18 cellular contexts compared by ENCODE assay signal in genomic region chr1:55088413-55088812, GRCh38. TPM values are rescaled to one million over a fixed set of nuclear protein-coding genes. Genes with fewer than 3 reads are reported as not detected.
DNase-seq lines count a peak whose midpoint lies in the region; ATAC-seq lines count a peak whose summit lies in the region.
"Had no signal": no experiment of that assay in that cellular context is flagged by ENCODE, and none has a peak within 500 bp of the region (broad histone marks: within the 10 kb centered on the region; RNA-seq: fewer than 3 reads in every experiment).

No MANE protein-coding gene starts in this region.

- H3K4me3 Mint-ChIP-seq in activated CD4-positive, alpha-beta T cell treated with anti-CD3 and anti-CD28 coated beads, Interleukin-2, amount 10 ng/mL, durations not matched to agents 7 days and 5 days = no peak overlapping the region
- H3K4me3 Mint-ChIP-seq in activated naive CD8-positive, alpha-beta T cell treated with anti-CD3 and anti-CD28 coated beads, Interleukin-2, amount 50 U/mL, for 24 hours = no peak overlapping the region
- no peak overlapping the region for H3K4me3 Mint-ChIP-seq in stimulated activated effector memory CD8-positive, alpha-beta T cell treated with anti-CD3 and anti-CD28 coated beads, Interleukin-12 subunit alpha, Interleukin-12 subunit beta, amount 100 ng/mL, for 72 hours
- H3K4me3 Mint-ChIP-seq: dendritic cell treated with granulocyte-macrophage colony-stimulating factor and Interleukin-4, amounts not matched to agents 40 ng/mL and 50 ng/mL, for 4 days had no signal

- peak overlapping the region; percentile 11 for H3K27ac Mint-ChIP-seq in activated CD4-positive, alpha-beta T cell treated with anti-CD3 and anti-CD28 coated beads, Interleukin-2, amount 10 ng/mL, durations not matched to agents 7 days and 5 days
- H3K27ac Mint-ChIP-seq in activated naive CD8-positive, alpha-beta T cell treated with anti-CD3 and anti-CD28 coated beads, Interleukin-2, amount 50 U/mL, for 24 hours = peak overlapping the region; percentile 52
- H3K27ac Mint-ChIP-seq in stimulated activated effector memory CD8-positive, alpha-beta T cell treated with anti-CD3 and anti-CD28 coated beads, Interleukin-12 subunit alpha, Interleukin-12 subunit beta, amount 100 ng/mL, for 72 hours = peak overlapping the region; percentile 37
- H3K27ac Mint-ChIP-seq: dendritic cell treated with granulocyte-macrophage colony-stimulating factor and Interleukin-4, amounts not matched to agents 40 ng/mL and 50 ng/mL, for 4 days had no signal

- peak; percentile 12 for DNase-seq in activated CD4-positive, alpha-beta T cell treated with anti-CD3 and anti-CD28 coated beads, Interleukin-2, amount 10 ng/mL, durations not matched to agents 7 days and 5 days
- DNase-seq in activated CD4-positive, alpha-beta T cell treated with anti-CD3 and anti-CD28 coated beads, Interleukin-2, amount 50 U/mL, for 4 hours = no peak
- peak; percentile 28 to 61 for DNase-seq in Kasumi-1 (lab: John Stamatoyannopoulos, UW)
- no peak for DNase-seq in activated naive CD8-positive, alpha-beta T cell treated with anti-CD3 and anti-CD28 coated beads, Interleukin-2, amount 50 U/mL, for 24 hours
- no peak for DNase-seq in stimulated activated effector memory CD8-positive, alpha-beta T cell treated with anti-CD3 and anti-CD28 coated beads, Interleukin-12 subunit alpha, Interleukin-12 subunit beta, amount 100 ng/mL, for 72 hours (ENCODE audit: low spot score in 2 of 2)
- no peak for DNase-seq in RPMI8226
- DNase-seq: activated T-cell treated with anti-CD3 and anti-CD28 coated beads, Interleukin-2, amount 50 U/mL, for 48 hours; Caco-2; esophagus squamous epithelium; heart left ventricle; NCI-H774; occipital lobe; sigmoid colon; stimulated activated CD4-positive, alpha-beta T cell treated with anti-CD3 and anti-CD28 coated beads, Interleukin-4, amount 100 ng/mL, for 1 hour had no signal

- peaks cover 19% of the 10 kb centered on the region for H3K4me1 Mint-ChIP-seq in activated CD4-positive, alpha-beta T cell treated with anti-CD3 and anti-CD28 coated beads, Interleukin-2, amount 10 ng/mL, durations not matched to agents 7 days and 5 days
- H3K4me1 Mint-ChIP-seq in activated naive CD8-positive, alpha-beta T cell treated with anti-CD3 and anti-CD28 coated beads, Interleukin-2, amount 50 U/mL, for 24 hours = peaks cover 13% of the 10 kb centered on the region
- peaks cover 9% of the 10 kb centered on the region for H3K4me1 Mint-ChIP-seq in stimulated activated effector memory CD8-positive, alpha-beta T cell treated with anti-CD3 and anti-CD28 coated beads, Interleukin-12 subunit alpha, Interleukin-12 subunit beta, amount 100 ng/mL, for 72 hours

- POLR2A ChIA-PET in activated CD4-positive, alpha-beta T cell treated with anti-CD3 and anti-CD28 coated beads, Interleukin-2, amount 10 ng/mL, durations not matched to agents 7 days and 5 days (lab: Charles Lee) = no interaction called here

- H3K27me3 Mint-ChIP-seq in activated CD4-positive, alpha-beta T cell treated with anti-CD3 and anti-CD28 coated beads, Interleukin-2, amount 10 ng/mL, durations not matched to agents 7 days and 5 days = no peaks in the 10 kb centered on the region
- no peaks in the 10 kb centered on the region for H3K27me3 Mint-ChIP-seq in activated naive CD8-positive, alpha-beta T cell treated with anti-CD3 and anti-CD28 coated beads, Interleukin-2, amount 50 U/mL, for 24 hours
- H3K27me3 Mint-ChIP-seq: dendritic cell treated with granulocyte-macrophage colony-stimulating factor and Interleukin-4, amounts not matched to agents 40 ng/mL and 50 ng/mL, for 4 days had no signal

- CTCF ChIA-PET in activated CD4-positive, alpha-beta T cell treated with anti-CD3 and anti-CD28 coated beads, Interleukin-2, amount 10 ng/mL, durations not matched to agents 7 days and 5 days (lab: Charles Lee) = interaction anchor here (1.4 kb wide), 1 partner anchor 11 kb away, joined by 4 read pairs; no protein-coding TSS in a partner anchor

- ATAC-seq in activated naive CD8-positive, alpha-beta T cell treated with anti-CD3 and anti-CD28 coated beads, Interleukin-2, amount 50 U/mL, for 24 hours = peak; percentile 83
- no peak for ATAC-seq in stimulated activated effector memory CD8-positive, alpha-beta T cell treated with anti-CD3 and anti-CD28 coated beads, Interleukin-12 subunit alpha, Interleukin-12 subunit beta, amount 100 ng/mL, for 72 hours
- no peak for ATAC-seq in HG02970 (IDR thresholded peaks at IDR 0.05; ENCODE audit: low FRiP score, unreplicated experiment)
- no peak for ATAC-seq in HG03135 (IDR thresholded peaks at IDR 0.05; ENCODE audit: unreplicated experiment)
- ATAC-seq: HCT116, heart left ventricle had no signal

- H3K36me3 Mint-ChIP-seq in activated CD4-positive, alpha-beta T cell treated with anti-CD3 and anti-CD28 coated beads, Interleukin-2, amount 10 ng/mL, durations not matched to agents 7 days and 5 days (ENCODE audit: low read depth) = peaks cover 54% of the 10 kb centered on the region
- H3K36me3 Mint-ChIP-seq in activated naive CD8-positive, alpha-beta T cell treated with anti-CD3 and anti-CD28 coated beads, Interleukin-2, amount 50 U/mL, for 24 hours (ENCODE audit: low read depth) = peaks cover 62% of the 10 kb centered on the region
- peaks cover 96% of the 10 kb centered on the region for H3K36me3 Mint-ChIP-seq in stimulated activated effector memory CD8-positive, alpha-beta T cell treated with anti-CD3 and anti-CD28 coated beads, Interleukin-12 subunit alpha, Interleukin-12 subunit beta, amount 100 ng/mL, for 72 hours

- H3K9me3 Mint-ChIP-seq in activated CD4-positive, alpha-beta T cell treated with anti-CD3 and anti-CD28 coated beads, Interleukin-2, amount 10 ng/mL, durations not matched to agents 7 days and 5 days = no peaks in the 10 kb centered on the region
- no peaks in the 10 kb centered on the region for H3K9me3 Mint-ChIP-seq in activated naive CD8-positive, alpha-beta T cell treated with anti-CD3 and anti-CD28 coated beads, Interleukin-2, amount 50 U/mL, for 24 hours
- no peaks in the 10 kb centered on the region for H3K9me3 Mint-ChIP-seq in stimulated activated effector memory CD8-positive, alpha-beta T cell treated with anti-CD3 and anti-CD28 coated beads, Interleukin-12 subunit alpha, Interleukin-12 subunit beta, amount 100 ng/mL, for 72 hours
- H3K9me3 Mint-ChIP-seq: dendritic cell treated with granulocyte-macrophage colony-stimulating factor and Interleukin-4, amounts not matched to agents 40 ng/mL and 50 ng/mL, for 4 days had no signal

RNA-seq across cellular contexts. Expression of gene PCSK9, which starts 49.1 kb away (rescaled TPM):
- total RNA-seq in activated CD4-positive, alpha-beta T cell treated with anti-CD3 and anti-CD28 coated beads, Interleukin-2, amount 10 ng/mL, durations not matched to agents 7 days and 5 days = not detected

Comparison
In these comparisons a context has a peak if more than half of its experiments do, and no peak if none do; other contexts are left out.
1. DNase-seq: peak in activated CD4-positive, alpha-beta T cell treated with anti-CD3 and anti-CD28 coated beads, Interleukin-2, amount 10 ng/mL, durations not matched to agents 7 days and 5 days (single experiment) and Kasumi-1 (2 of 2); none in activated CD4-positive, alpha-beta T cell treated with anti-CD3 and anti-CD28 coated beads, Interleukin-2, amount 50 U/mL, for 4 hours (0 of 2), activated naive CD8-positive, alpha-beta T cell treated with anti-CD3 and anti-CD28 coated beads, Interleukin-2, amount 50 U/mL, for 24 hours (single experiment), stimulated activated effector memory CD8-positive, alpha-beta T cell treated with anti-CD3 and anti-CD28 coated beads, Interleukin-12 subunit alpha, Interleukin-12 subunit beta, amount 100 ng/mL, for 72 hours (0 of 2) and RPMI8226 (single experiment).
2. Peak in every context shown above with its lines, with median percentiles within 50 percentile points of each other: H3K27ac Mint-ChIP-seq.